Comparison of ENCODE assay signal across 2 cellular contexts in genomic region chr2:99354825-99355224, GRCh38. TPM values are rescaled to one million over a fixed set of nuclear protein-coding genes. Genes with fewer than 3 reads are reported as not detected.
"Had no signal": no experiment of that assay in that cellular context is flagged by ENCODE, and none has a peak within 500 bp of the region (broad histone marks: within the 10 kb centered on the region; RNA-seq: fewer than 3 reads in every experiment).

No MANE protein-coding gene starts in this region.

RNA-seq across cellular contexts. Expression of gene LYG1, which starts 53.8 kb away (rescaled TPM):
- total RNA-seq: HT1080, IMR-90 had no signal
